ENCODE assay signal across 9 cellular contexts in genomic region chr6:129893513-129894098, GRCh38. TPM values are rescaled to one million over a fixed set of nuclear protein-coding genes. Genes with fewer than 3 reads are reported as not detected.
A peak's percentile ranks its signal among the peaks of the same experiment; 100 is the strongest.
DNase-seq lines count a peak whose midpoint lies in the region; ATAC-seq and TF ChIP-seq lines count a peak whose summit lies in the region.
"Had no signal": no experiment of that assay in that cellular context is flagged by ENCODE, and none has a peak within 500 bp of the region (broad histone marks: within the 10 kb centered on the region; RNA-seq: fewer than 3 reads in every experiment).

No MANE protein-coding gene starts in this region.

- CTCF ChIA-PET in activated CD4-positive, alpha-beta T cell treated with anti-CD3 and anti-CD28 coated beads, Interleukin-2, amount 10 ng/mL, durations not matched to agents 7 days and 5 days (lab: Charles Lee): no interaction called here

- no peaks in the 10 kb centered on the region for H3K9me3 Mint-ChIP-seq in activated CD4-positive, alpha-beta T cell treated with anti-CD3 and anti-CD28 coated beads, Interleukin-2, amount 10 ng/mL, durations not matched to agents 7 days and 5 days

- POLR2A ChIA-PET in activated CD4-positive, alpha-beta T cell treated with anti-CD3 and anti-CD28 coated beads, Interleukin-2, amount 10 ng/mL, durations not matched to agents 7 days and 5 days (lab: Charles Lee): no interaction called here

- peaks cover 6% of the 10 kb centered on the region for H3K4me1 Mint-ChIP-seq in activated CD4-positive, alpha-beta T cell treated with anti-CD3 and anti-CD28 coated beads, Interleukin-2, amount 10 ng/mL, durations not matched to agents 7 days and 5 days

- peak; percentile 9 for DNase-seq in A172 (ENCODE audit: low spot score)
- DNase-seq in RPMI7951 (ENCODE audit: low read depth): peak; percentile 22
- peak; percentile 32 for DNase-seq in foreskin melanocyte
- no peak for DNase-seq in left colon
- DNase-seq in NOMO-1 treated with dmso at 0.1 percent for 144 hours (lab: John Stamatoyannopoulos, UW; ENCODE audit: unreplicated experiment): no peak
- DNase-seq in activated CD4-positive, alpha-beta T cell treated with anti-CD3 and anti-CD28 coated beads, Interleukin-2, amount 10 ng/mL, durations not matched to agents 7 days and 5 days: no peak

- no peak overlapping the region for H3K4me3 Mint-ChIP-seq in activated CD4-positive, alpha-beta T cell treated with anti-CD3 and anti-CD28 coated beads, Interleukin-2, amount 10 ng/mL, durations not matched to agents 7 days and 5 days

- no peak overlapping the region for H3K27ac Mint-ChIP-seq in activated CD4-positive, alpha-beta T cell treated with anti-CD3 and anti-CD28 coated beads, Interleukin-2, amount 10 ng/mL, durations not matched to agents 7 days and 5 days

- peak; percentile 27; the same call in 1 of the 3 replicates for TF ChIP-seq CTCF in GM12872 (IDR thresholded peaks at IDR 0.05; ENCODE audit: insufficient read depth, low read depth, low read length)

- ATAC-seq in left colon (no peak), GM19324 (IDR thresholded peaks at IDR 0.05; ENCODE audit: low FRiP score, unreplicated experiment) (no peak)

- H3K27me3 Mint-ChIP-seq in activated CD4-positive, alpha-beta T cell treated with anti-CD3 and anti-CD28 coated beads, Interleukin-2, amount 10 ng/mL, durations not matched to agents 7 days and 5 days: peaks cover 4% of the 10 kb centered on the region

- H3K36me3 Mint-ChIP-seq in activated CD4-positive, alpha-beta T cell treated with anti-CD3 and anti-CD28 coated beads, Interleukin-2, amount 10 ng/mL, durations not matched to agents 7 days and 5 days (ENCODE audit: low read depth): no peaks in the 10 kb centered on the region

- intact Hi-C loops in left colon (cut with DNase I, micrococcal nuclease): no loop called here

RNA-seq across cellular contexts. Expression of gene TMEM244, which starts 32.5 kb away (rescaled TPM):
- not detected in 2 replicates for total RNA-seq in A172 (2014; rRNA removed; shearing (Covaris generic))
- 2.5 and 4.2 TPM in 2 replicates for total RNA-seq in RPMI7951 (2014; rRNA removed; shearing (Covaris generic))
- not detected for total RNA-seq in left colon
- not detected for total RNA-seq in activated CD4-positive, alpha-beta T cell treated with anti-CD3 and anti-CD28 coated beads, Interleukin-2, amount 10 ng/mL, durations not matched to agents 7 days and 5 days
- total RNA-seq: vagina had no signal

Comparison
In these comparisons a context has a peak if more than half of its experiments do, and no peak if none do; other contexts are left out.
1. DNase-seq: peak in A172 (single experiment), RPMI7951 (single experiment) and foreskin melanocyte (single experiment); none in left colon (0 of 2), NOMO-1 treated with dmso at 0.1 percent for 144 hours (single experiment) and activated CD4-positive, alpha-beta T cell treated with anti-CD3 and anti-CD28 coated beads, Interleukin-2, amount 10 ng/mL, durations not matched to agents 7 days and 5 days (single experiment).